ENCODE assay signal across 8 cellular contexts in the genomic region with DNA sequence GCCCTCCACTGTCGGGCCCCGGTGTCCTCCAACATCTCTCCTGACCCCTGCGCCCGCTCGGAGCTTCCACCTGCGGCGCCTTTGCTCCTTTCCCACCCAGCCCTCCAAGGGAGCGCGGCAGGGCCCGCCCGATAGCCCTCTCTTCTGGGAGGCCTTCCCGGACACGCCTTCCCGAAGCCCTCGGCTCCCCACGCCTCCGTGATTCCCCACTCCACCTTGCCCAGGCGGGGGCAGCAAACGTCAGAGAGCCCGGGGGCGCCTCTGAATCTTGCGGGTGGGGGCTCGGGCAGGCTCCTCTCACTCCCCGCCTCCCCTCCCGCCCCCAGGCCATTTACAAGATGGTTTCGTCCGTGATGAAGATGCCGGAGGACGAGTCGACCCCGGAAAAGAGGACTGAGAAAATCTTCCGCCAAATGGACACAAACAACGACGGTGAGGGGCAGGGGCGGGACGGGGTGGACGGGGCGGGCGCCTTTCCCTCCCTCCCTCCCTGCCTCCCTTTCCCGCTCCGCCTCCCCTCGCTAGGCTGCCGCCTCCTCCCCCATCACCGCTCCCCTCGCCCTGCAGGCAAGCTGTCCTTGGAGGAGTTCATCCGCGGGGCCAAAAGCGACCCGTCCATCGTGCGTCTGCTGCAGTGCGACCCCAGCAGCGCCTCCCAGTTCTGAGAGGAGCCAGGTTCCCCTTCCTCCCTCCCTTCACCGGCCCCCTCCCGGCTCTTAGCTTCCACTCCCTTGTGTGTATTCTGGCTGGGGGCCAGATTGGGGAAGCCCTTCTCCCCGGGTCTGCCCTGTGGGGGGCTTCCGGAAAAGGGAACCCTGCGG. TPM values are rescaled to one million over a fixed set of nuclear protein-coding genes. Genes with fewer than 3 reads are reported as not detected.
DNase-seq lines count a peak whose midpoint lies in the region; ATAC-seq and TF ChIP-seq lines count a peak whose summit lies in the region.

No MANE protein-coding gene starts in this region.

- POLR2A ChIA-PET in OCI-LY7 (lab: Charles Lee) = interaction anchor here (0.6 kb wide), 1 partner anchor 200 kb away, joined by 3 read pairs; no protein-coding TSS in a partner anchor

- no peak overlapping the region for H2AK5ac ChIP-seq in mesendoderm (ENCODE audit: low read length)

- peak overlapping the region; percentile 49 for H2AFZ ChIP-seq in OCI-LY7 (ENCODE audit: low read length)

- H3K18ac ChIP-seq in mesendoderm (ENCODE audit: low read length) = peak overlapping the region; percentile 18

- peak overlapping the region; percentile 80 for H3K56ac ChIP-seq in mesendoderm (ENCODE audit: low read length)

- no peak overlapping the region for H2BK120ac ChIP-seq in mesendoderm (ENCODE audit: low read depth, low read length)

- H2BK15ac ChIP-seq in mesendoderm (replicated peaks; ENCODE audit: low read depth) = no peak overlapping the region

- CTCF ChIA-PET in OCI-LY7 (lab: Charles Lee; ENCODE audit: unreplicated experiment) = no interaction called here

- WGBS in mesendoderm (ENCODE audit: extremely low coverage, insufficient coverage, low lambda C conversion rate) = no CpG with 5 or more reads among the region's 58 CpGs

- H3K4me3 ChIP-seq in OCI-LY7 (ENCODE audit: low read depth, low read length, poor library complexity, severe bottlenecking) = peak overlapping the region; percentile 66
- peak overlapping the region; percentile 40 for H3K4me3 ChIP-seq in mesendoderm (ENCODE audit: low read length)
- peak overlapping the region; percentile 31 to 47 for H3K4me3 ChIP-seq in tibial artery

- intact Hi-C loops in OCI-LY7 (cut with micrococcal nuclease; ENCODE audit: unreplicated experiment) (no loop called here), tibial artery (cut with DNase I; ENCODE audit: low total_unique reads) (no loop called here)

- no peaks in the 10 kb centered on the region for H3K79me2 ChIP-seq in OCI-LY7 (ENCODE audit: insufficient read depth, low read depth, low read length)
- no peaks in the 10 kb centered on the region for H3K79me2 ChIP-seq in mesendoderm (ENCODE audit: control insufficient read depth, insufficient read depth, low read length)

- no peak overlapping the region for H4K5ac ChIP-seq in mesendoderm (ENCODE audit: low read length)

- H3K27ac ChIP-seq in OCI-LY7 (ENCODE audit: low read depth, low read length, poor library complexity, severe bottlenecking) = no peak overlapping the region
- no peak overlapping the region for H3K27ac ChIP-seq in mesendoderm (ENCODE audit: low read depth, low read length)
- no peak overlapping the region for H3K27ac ChIP-seq in tibial artery

- H2BK5ac ChIP-seq in mesendoderm (ENCODE audit: low read length) = no peak overlapping the region

- TF ChIP-seq CTCF in OCI-LY7 (conservative IDR thresholded peaks at IDR 0.05; ENCODE audit: low read length) (peak; percentile 67; the same call in 1 of the 2 replicates), tibial artery (IDR thresholded peaks at IDR 0.05) (no peak)

- H3K9me3 ChIP-seq in OCI-LY7 (ENCODE audit: low read length) (no peaks in the 10 kb centered on the region), tibial artery (no peaks in the 10 kb centered on the region)

- H3K4ac ChIP-seq in mesendoderm (ENCODE audit: low read depth, low read length) = no peak overlapping the region

- H3K9ac ChIP-seq in mesendoderm (ENCODE audit: low read length) = peak overlapping the region; percentile 61

- no peaks in the 10 kb centered on the region for H3K27me3 ChIP-seq in mesendoderm (ENCODE audit: insufficient read depth, low read length, poor library complexity)
- H3K27me3 ChIP-seq in tibial artery = peaks cover 0 to 50% of the 10 kb centered on the region in 2 donors

- peak overlapping the region; percentile 65 for H3K4me2 ChIP-seq in OCI-LY7 (ENCODE audit: low read length)
- H3K4me2 ChIP-seq in mesendoderm (ENCODE audit: low read length) = peak overlapping the region; percentile 57

- no peaks in the 10 kb centered on the region for H3K79me1 ChIP-seq in mesendoderm (ENCODE audit: low read length)

- BruUV-seq in OCI-LY7 (replicated peaks; lab: Mats Ljungman, UMichigan) = no TSS peak

- H3K36me3 ChIP-seq in OCI-LY7 (ENCODE audit: insufficient read depth, low read length) (no peaks in the 10 kb centered on the region), mesendoderm (ENCODE audit: control insufficient read depth, insufficient read depth, low read length) (no peaks in the 10 kb centered on the region), tibial artery (peaks cover 0 to 17% (median 0%) of the 10 kb centered on the region in 3 donors)

- DNase-seq in DMS 273 (lab: John Stamatoyannopoulos, UW; ENCODE audit: unreplicated experiment) (peak; percentile 72), DMS 273 treated with DMSO at 0.1 percent for 48 hours (lab: John Stamatoyannopoulos, UW) (no peak), OCI-LY7 (ENCODE audit: low spot score) (peak; percentile 52), ecto neural progenitor cell (ENCODE audit: low spot score) (peak; percentile 86), mesendoderm (peak; percentile 75), tibial artery (peak in 1 of 2 donors; percentile 69)

- H3K9me2 ChIP-seq in OCI-LY7 (ENCODE audit: insufficient read depth, low read length) = no peaks in the 10 kb centered on the region

- no peak overlapping the region for H4K8ac ChIP-seq in mesendoderm (ENCODE audit: low read depth, low read length)

- H3K23ac ChIP-seq in mesendoderm (ENCODE audit: low read length) = no peak overlapping the region

- H3K4me1 ChIP-seq in OCI-LY7 (ENCODE audit: insufficient read depth, low read length, poor library complexity, severe bottlenecking) = peaks cover 4% of the 10 kb centered on the region
- H3K4me1 ChIP-seq in mesendoderm (ENCODE audit: control insufficient read depth, low read depth, low read length) = no peaks in the 10 kb centered on the region
- peaks cover 0 to 18% (median 13%) of the 10 kb centered on the region in 4 donors for H3K4me1 ChIP-seq in tibial artery

- no peaks in the 10 kb centered on the region for H4K20me1 ChIP-seq in OCI-LY7 (ENCODE audit: insufficient read depth, low read length)

- no peak for ATAC-seq in GM21723 (IDR thresholded peaks at IDR 0.05; ENCODE audit: unreplicated experiment)
- ATAC-seq in HG03045 (IDR thresholded peaks at IDR 0.05; ENCODE audit: unreplicated experiment) = no peak

RNA-seq across cellular contexts. Expression of gene HPCA, which starts 7.1 kb away (rescaled TPM):
- 3.3 and 4.2 TPM in 2 replicates for total RNA-seq in OCI-LY7 (2014; rRNA removed; shearing (Covaris generic))
- 0.36 and 1.2 TPM in 2 replicates for total RNA-seq in OCI-LY7 (2022)
- 0.58 TPM for polyA plus RNA-seq in mesendoderm (2013, experiment 1 of 2)
- 0.95 TPM for polyA plus RNA-seq in mesendoderm (2013, experiment 2 of 2)

RNA-seq across cellular contexts. Expression of gene TMEM54, which starts 7.8 kb away (rescaled TPM):
- 2.2 and 3.1 TPM in 2 replicates for total RNA-seq in OCI-LY7 (2014; rRNA removed; shearing (Covaris generic))
- 0.93 and 1.7 TPM in 2 replicates for total RNA-seq in OCI-LY7 (2022)
- polyA plus RNA-seq in mesendoderm (2013, experiment 1 of 2) = 8.4 TPM
- polyA plus RNA-seq in mesendoderm (2013, experiment 2 of 2) = 8.0 TPM

RNA-seq across cellular contexts. Expression of gene FNDC5, which starts 22.7 kb away (rescaled TPM):
- not detected in 2 replicates for total RNA-seq in OCI-LY7 (2014; rRNA removed; shearing (Covaris generic))
- not detected in 2 replicates for total RNA-seq in OCI-LY7 (2022)
- 0.63 TPM for polyA plus RNA-seq in mesendoderm (2013, experiment 1 of 2)
- polyA plus RNA-seq in mesendoderm (2013, experiment 2 of 2) = 0.84 TPM
